ENCODE assay signal across 23 cellular contexts in the genomic region with DNA sequence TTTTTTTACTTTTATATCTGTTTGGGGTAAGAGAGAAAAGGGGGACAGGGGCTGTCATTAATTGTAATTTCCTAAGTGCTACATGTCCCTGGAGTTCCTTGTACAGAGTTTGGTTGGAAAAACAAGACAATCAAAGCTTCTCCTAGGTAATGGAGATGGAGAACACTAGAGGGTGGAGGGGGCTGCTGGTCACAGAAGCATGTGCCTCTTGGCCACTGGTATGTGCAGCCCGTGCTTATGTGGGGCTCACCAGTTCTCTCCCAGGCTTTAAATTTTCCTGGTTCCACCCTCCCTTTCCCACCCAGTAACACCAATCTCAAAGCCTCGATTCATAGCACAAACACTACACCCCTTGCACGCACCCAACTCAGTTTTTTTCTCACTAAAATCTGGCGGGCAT.
"Had no signal": no experiment of that assay in that cellular context is flagged by ENCODE, and none has a peak within 500 bp of the region (broad histone marks: within the 10 kb centered on the region; RNA-seq: fewer than 3 reads in every experiment).

No MANE protein-coding gene starts in this region.

- H3K9me3 ChIP-seq: colonic mucosa, gastrocnemius medialis, lower lobe of right lung had no signal

- H3K27me3 ChIP-seq: colonic mucosa, esophagus squamous epithelium, gastrocnemius medialis, heart right ventricle, left lung had no signal

- H3K4me1 ChIP-seq: colonic mucosa, esophagus squamous epithelium, gastrocnemius medialis, heart right ventricle, left lung, lower lobe of right lung had no signal

- DNase-seq: colonic mucosa; cortex of kidney; effector CD8-positive, alpha-beta T cell; effector memory CD8-positive, alpha-beta T cell; endodermal cell; erythroblast; esophagus squamous epithelium; foreskin fibroblast; foreskin melanocyte; gastrocnemius medialis; glutamatergic neuron; head of caudate nucleus; heart right ventricle; hippocampal formation; left cardiac atrium; left lung; left ventricle myocardium superior; lower lobe of right lung; mesenchymal stem cell; midbrain had no signal

- H3K27me3 Mint-ChIP-seq: dendritic cell treated with granulocyte-macrophage colony-stimulating factor and Interleukin-4, amounts not matched to agents 40 ng/mL and 50 ng/mL, for 4 days had no signal

- H3K4me3 Mint-ChIP-seq: dendritic cell treated with granulocyte-macrophage colony-stimulating factor and Interleukin-4, amounts not matched to agents 40 ng/mL and 50 ng/mL, for 4 days; effector memory CD8-positive, alpha-beta T cell; endodermal cell had no signal

- H3K4me3 ChIP-seq: colonic mucosa, esophagus squamous epithelium, gastrocnemius medialis, heart right ventricle, left lung, lower lobe of right lung had no signal

- H3K36me3 ChIP-seq: colonic mucosa, esophagus squamous epithelium, gastrocnemius medialis, heart right ventricle, left lung, lower lobe of right lung had no signal

- ATAC-seq: effector memory CD8-positive, alpha-beta T cell; esophagus mucosa; gastrocnemius medialis; heart right ventricle; left cardiac atrium; left lung; left ventricle myocardium superior; lower lobe of right lung had no signal

- H3K27ac Mint-ChIP-seq: dendritic cell treated with granulocyte-macrophage colony-stimulating factor and Interleukin-4, amounts not matched to agents 40 ng/mL and 50 ng/mL, for 4 days; effector memory CD8-positive, alpha-beta T cell; endodermal cell had no signal

- H3K27ac ChIP-seq: colonic mucosa, epithelial cell of prostate, esophagus squamous epithelium, gastrocnemius medialis, heart right ventricle, left lung, lower lobe of right lung had no signal
